ENCODE assay signal across 13 cellular contexts in the genomic region with DNA sequence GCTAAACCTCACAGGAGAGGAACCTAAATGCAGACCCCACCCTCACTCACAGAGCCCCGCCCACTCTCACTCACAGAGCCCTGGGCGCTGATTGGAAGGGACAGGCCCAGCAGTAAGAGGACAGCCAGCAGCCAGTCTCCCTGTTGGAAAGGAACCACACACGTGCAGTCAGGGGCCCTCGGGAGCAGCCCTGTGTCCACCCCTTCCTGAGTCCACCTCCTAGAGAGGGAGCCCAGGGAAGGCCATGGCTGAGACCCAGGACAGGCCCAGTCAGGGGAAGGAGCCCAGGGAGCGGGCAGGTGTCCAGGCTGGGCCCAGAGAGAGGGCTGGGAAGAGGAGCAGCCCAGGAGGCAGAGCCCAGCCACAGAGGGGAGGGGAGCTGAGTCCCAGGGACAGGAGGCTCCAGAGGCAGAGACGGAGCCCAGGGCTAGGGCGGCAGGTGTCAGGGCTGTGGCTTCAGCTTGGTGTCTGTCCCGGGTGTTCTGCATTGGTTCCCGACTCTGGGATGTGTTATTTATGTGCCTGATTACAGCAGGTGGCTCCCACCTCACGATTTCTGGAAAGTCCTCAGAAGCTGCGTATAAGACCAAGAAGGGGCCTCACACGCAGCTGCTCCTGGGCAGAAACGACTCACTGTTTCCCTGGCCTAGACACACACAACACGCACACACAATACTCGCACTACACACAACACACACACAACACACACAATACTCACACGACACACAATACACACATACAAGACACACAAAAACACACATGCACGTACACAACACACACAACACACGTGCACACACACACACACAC. TPM values are rescaled to one million over a fixed set of nuclear protein-coding genes. Genes with fewer than 3 reads are reported as not detected.
DNase-seq lines count a peak whose midpoint lies in the region; ATAC-seq and TF ChIP-seq lines count a peak whose summit lies in the region.
"Had no signal": no experiment of that assay in that cellular context is flagged by ENCODE, and none has a peak within 500 bp of the region (broad histone marks: within the 10 kb centered on the region; RNA-seq: fewer than 3 reads in every experiment).

No MANE protein-coding gene starts in this region.

- H3K4me3 ChIP-seq in PC-3 (ENCODE audit: low read length) (no peak overlapping the region), gastroesophageal sphincter (no peak overlapping the region), neuronal stem cell (ENCODE audit: low read length in 2 of 2) (peak overlapping the region in 1 of 2 donors; percentile 9), gastrocnemius medialis (no peak overlapping the region)
- H3K4me3 ChIP-seq: thoracic aorta had no signal

- TF ChIP-seq POLR2A in gastroesophageal sphincter (IDR thresholded peaks at IDR 0.05) (no peak), gastrocnemius medialis (IDR thresholded peaks at IDR 0.05) (no peak)

- H2BK5ac ChIP-seq in neuronal stem cell (ENCODE audit: low read length) = peak overlapping the region; percentile 79

- H2BK15ac ChIP-seq in neuronal stem cell (ENCODE audit: low read length) = peak overlapping the region; percentile 44

- H2AK5ac ChIP-seq in neuronal stem cell (ENCODE audit: low read depth, low read length) = peak overlapping the region; percentile 58

- H3K18ac ChIP-seq in neuronal stem cell (ENCODE audit: low read length) = peak overlapping the region; percentile 89

- H3K27ac ChIP-seq in PC-3 (ENCODE audit: low read length) = peak overlapping the region; percentile 18; the same call in 1 of the 2 replicates
- peak overlapping the region in 2 of 4 donors; percentile 4 to 42 for H3K27ac ChIP-seq in gastroesophageal sphincter
- peak overlapping the region; percentile 61 for H3K27ac ChIP-seq in neuronal stem cell (replicated peaks; ENCODE audit: low read length)
- no peak overlapping the region for H3K27ac ChIP-seq in gastrocnemius medialis
- H3K27ac ChIP-seq: thoracic aorta had no signal

- CTCF ChIA-PET in PC-3 (lab: Charles Lee) = no interaction called here

- no peak for TF ChIP-seq EP300 in gastroesophageal sphincter (IDR thresholded peaks at IDR 0.05)

- H3K79me2 ChIP-seq in PC-3 (ENCODE audit: low read length) = peaks cover 8% of the 10 kb centered on the region; the same call in 1 of the 2 replicates

- DNase-seq in NCI-H1105 treated with DMSO at 0.1 percent for 48 hours (lab: John Stamatoyannopoulos, UW) (peak; percentile 7), NCI-H1105 (lab: John Stamatoyannopoulos, UW) (no peak), PC-3 (no peak), neuronal stem cell (ENCODE audit: low spot score) (peak; percentile 44), gastrocnemius medialis (no peak), NCI-H526 treated with DMSO at 0.1 percent for 48 hours (lab: John Stamatoyannopoulos, UW) (no peak)
- DNase-seq: activated CD4-positive, CD25-positive, alpha-beta regulatory T cell treated with anti-CD3 and anti-CD28 coated beads, Interleukin-2, amount 50 U/mL, for 72 hours; foreskin fibroblast; Kasumi-1 had no signal

- no peak for TF ChIP-seq CTCF in PC-3 (conservative IDR thresholded peaks at IDR 0.05; ENCODE audit: low read depth, low read length)
- no peak for TF ChIP-seq CTCF in gastroesophageal sphincter (IDR thresholded peaks at IDR 0.05)
- no peak for TF ChIP-seq CTCF in gastrocnemius medialis (IDR thresholded peaks at IDR 0.05 in 4 of 5, conservative IDR thresholded peaks at IDR 0.05 in 1 of 5)

- H3K4me1 ChIP-seq in PC-3 (ENCODE audit: insufficient read depth, low read length) (peaks cover 34% of the 10 kb centered on the region), gastroesophageal sphincter (peaks cover 0 to 15% (median 4%) of the 10 kb centered on the region in 3 donors), neuronal stem cell (ENCODE audit: control insufficient read depth in 2 of 2, insufficient read depth in 1 of 2, low read depth in 1 of 2, low read length in 2 of 2) (peaks cover 6 to 16% of the 10 kb centered on the region in 2 donors), gastrocnemius medialis (no peaks in the 10 kb centered on the region)

- H3K27me3 ChIP-seq in PC-3 (ENCODE audit: low read length) (no peaks in the 10 kb centered on the region), gastroesophageal sphincter (no peaks in the 10 kb centered on the region), neuronal stem cell (ENCODE audit: control insufficient read depth in 3 of 3, insufficient read depth in 3 of 3, low read depth in 1 of 3, low read length in 3 of 3) (peaks cover 0 to 51% (median 0%) of the 10 kb centered on the region in 3 experiments), gastrocnemius medialis (no peaks in the 10 kb centered on the region)

- peak overlapping the region; percentile 18 for H2BK12ac ChIP-seq in neuronal stem cell (ENCODE audit: low read length)

- ATAC-seq in PC-3 (peak; percentile 4), gastroesophageal sphincter (peak; percentile 72), gastrocnemius medialis (no peak), GM21390 (IDR thresholded peaks at IDR 0.05; ENCODE audit: unreplicated experiment) (no peak)

- H3K14ac ChIP-seq in neuronal stem cell (ENCODE audit: low read length) = no peak overlapping the region

- intact Hi-C loops in PC-3 (cut with micrococcal nuclease) (no loop called here), gastrocnemius medialis (cut with DNase I; ENCODE audit: low total_unique reads) (no loop called here)

- H3K23ac ChIP-seq in neuronal stem cell (ENCODE audit: low read depth, low read length, poor library complexity) = no peak overlapping the region

- no peak overlapping the region for H3K4ac ChIP-seq in neuronal stem cell (ENCODE audit: low read length)

- BruUV-seq in PC-3 (replicated peaks; lab: Mats Ljungman, UMichigan) = no TSS peak

- H3K9me3 ChIP-seq in PC-3 (ENCODE audit: low read length) (no peaks in the 10 kb centered on the region), gastroesophageal sphincter (no peaks in the 10 kb centered on the region), neuronal stem cell (replicated peaks in 1 of 2; ENCODE audit: control insufficient read depth in 2 of 2, insufficient read depth in 1 of 2, low read depth in 1 of 2, low read length in 2 of 2) (no peaks in the 10 kb centered on the region), gastrocnemius medialis (no peaks in the 10 kb centered on the region)
- H3K9me3 ChIP-seq: thoracic aorta had no signal

- in situ Hi-C loops in gastrocnemius medialis (cut with MboI; ENCODE audit: low sequenced_read_pairs in 4 of 4) = no loop called here

- H2AFZ ChIP-seq in PC-3 (ENCODE audit: low read length) (no peak overlapping the region), neuronal stem cell (ENCODE audit: low read length) (peak overlapping the region; percentile 87)

- H3K9ac ChIP-seq in PC-3 (ENCODE audit: low read length) = no peak overlapping the region
- peak overlapping the region; percentile 7 for H3K9ac ChIP-seq in neuronal stem cell (ENCODE audit: low read depth, low read length, poor library complexity)

- no peak overlapping the region for H4K91ac ChIP-seq in neuronal stem cell (ENCODE audit: low read depth, low read length, poor library complexity)

- H4K20me1 ChIP-seq in PC-3 (ENCODE audit: low read length) = no peaks in the 10 kb centered on the region

- H3K36me3 ChIP-seq in PC-3 (ENCODE audit: low read depth, low read length) (no peaks in the 10 kb centered on the region), gastroesophageal sphincter (no peaks in the 10 kb centered on the region), neuronal stem cell (replicated peaks in 1 of 2; ENCODE audit: control insufficient read depth in 2 of 2, insufficient read depth in 2 of 2, low read length in 2 of 2) (no peaks in the 10 kb centered on the region), gastrocnemius medialis (no peaks in the 10 kb centered on the region)
- H3K36me3 ChIP-seq: thoracic aorta had no signal

- H4K8ac ChIP-seq in neuronal stem cell (ENCODE audit: low read depth, low read length) = no peak overlapping the region

- no peaks in the 10 kb centered on the region for H3K79me1 ChIP-seq in neuronal stem cell (ENCODE audit: low read depth, low read length)

- H3F3A ChIP-seq in PC-3 (ENCODE audit: low read length, unreplicated experiment) = no peaks in the 10 kb centered on the region

- 47 to 48% methylated on average over 7 to 10 of the region's 18 CpGs for WGBS in gastroesophageal sphincter (ENCODE audit: low coverage in 1 of 2), 2 donors
- WGBS in neuronal stem cell (ENCODE audit: extremely low coverage in 2 of 2, insufficient read length in 2 of 2, insufficient replicate concordance in 1 of 2), 2 donors = 100% methylated on average over 1 to 2 of the region's 18 CpGs

- H3K4me2 ChIP-seq in PC-3 (ENCODE audit: low read length) (no peak overlapping the region), neuronal stem cell (ENCODE audit: insufficient read depth, low read length, poor library complexity, severe bottlenecking) (peak overlapping the region; percentile 2)

- no peak overlapping the region for H2BK120ac ChIP-seq in neuronal stem cell (ENCODE audit: low read depth, low read length)

- POLR2A ChIA-PET in PC-3 (lab: Charles Lee; ENCODE audit: unreplicated experiment) = interaction anchor here (0.7 kb wide), 1 partner anchor 65 kb away, joined by 4 read pairs; no protein-coding TSS in a partner anchor

- H3K9me2 ChIP-seq in PC-3 (replicated peaks; ENCODE audit: low read length) = no peaks in the 10 kb centered on the region

RNA-seq across cellular contexts. Expression of gene APOBEC3H, which starts 9.0 kb away (rescaled TPM):
- total RNA-seq in PC-3 (2014; rRNA removed) (0.87 TPM in 1 of 2 replicates, not detected in the other), gastroesophageal sphincter (not detected), gastrocnemius medialis (not detected)
- polyA plus RNA-seq in neuronal stem cell (2013, experiment 1 of 2) = 2.4 TPM
- 2.0 TPM for polyA plus RNA-seq in neuronal stem cell (2013, experiment 2 of 2)
- total RNA-seq: RPMI7951 had no signal

RNA-seq across cellular contexts. Expression of gene APOBEC3G, which starts 11.0 kb away (rescaled TPM):
- total RNA-seq in PC-3 (2014; rRNA removed) (1.3 and 4.4 TPM in 2 replicates), gastroesophageal sphincter (1 to 10 TPM; 3.2 to 8.3 (median 7.3) TPM), gastrocnemius medialis (1 to 10 TPM in 3 of 4 donors, under 1 TPM in 1; 0.86 to 3.7 (median 2.5) TPM)
- polyA plus RNA-seq in neuronal stem cell (2013, experiment 1 of 2) = 1.1 TPM
- 0.79 TPM for polyA plus RNA-seq in neuronal stem cell (2013, experiment 2 of 2)

RNA-seq across cellular contexts. Expression of gene APOBEC3F, which starts 47.4 kb away (rescaled TPM):
- not detected in 2 replicates for total RNA-seq in PC-3 (2014; rRNA removed)
- total RNA-seq in gastroesophageal sphincter = 1 to 10 TPM in 2 of 4 donors, under 1 TPM in 2; 0.57 to 4.0 (median 1.9) TPM
- polyA plus RNA-seq in neuronal stem cell (2013, experiment 1 of 2) = 3.5 TPM
- 3.9 TPM for polyA plus RNA-seq in neuronal stem cell (2013, experiment 2 of 2)
- under 1 TPM in 1 of 4 donors, not detected in 3; 0.98 TPM for total RNA-seq in gastrocnemius medialis

Comparison
In these comparisons a context has a peak if more than half of its experiments do, and no peak if none do; other contexts are left out.
1. DNase-seq: peak in NCI-H1105 treated with DMSO at 0.1 percent for 48 hours (single experiment) and neuronal stem cell (single experiment); none in NCI-H1105 (single experiment), PC-3 (single experiment), gastrocnemius medialis (0 of 2) and NCI-H526 treated with DMSO at 0.1 percent for 48 hours (single experiment).
2. ATAC-seq: peak in PC-3 (single experiment) and gastroesophageal sphincter (single experiment); none in gastrocnemius medialis (0 of 2) and GM21390 (single experiment).
3. H3K27ac ChIP-seq: peak in PC-3 (single experiment) and neuronal stem cell (single experiment); none in gastrocnemius medialis (0 of 4).